In the genomic region with DNA sequence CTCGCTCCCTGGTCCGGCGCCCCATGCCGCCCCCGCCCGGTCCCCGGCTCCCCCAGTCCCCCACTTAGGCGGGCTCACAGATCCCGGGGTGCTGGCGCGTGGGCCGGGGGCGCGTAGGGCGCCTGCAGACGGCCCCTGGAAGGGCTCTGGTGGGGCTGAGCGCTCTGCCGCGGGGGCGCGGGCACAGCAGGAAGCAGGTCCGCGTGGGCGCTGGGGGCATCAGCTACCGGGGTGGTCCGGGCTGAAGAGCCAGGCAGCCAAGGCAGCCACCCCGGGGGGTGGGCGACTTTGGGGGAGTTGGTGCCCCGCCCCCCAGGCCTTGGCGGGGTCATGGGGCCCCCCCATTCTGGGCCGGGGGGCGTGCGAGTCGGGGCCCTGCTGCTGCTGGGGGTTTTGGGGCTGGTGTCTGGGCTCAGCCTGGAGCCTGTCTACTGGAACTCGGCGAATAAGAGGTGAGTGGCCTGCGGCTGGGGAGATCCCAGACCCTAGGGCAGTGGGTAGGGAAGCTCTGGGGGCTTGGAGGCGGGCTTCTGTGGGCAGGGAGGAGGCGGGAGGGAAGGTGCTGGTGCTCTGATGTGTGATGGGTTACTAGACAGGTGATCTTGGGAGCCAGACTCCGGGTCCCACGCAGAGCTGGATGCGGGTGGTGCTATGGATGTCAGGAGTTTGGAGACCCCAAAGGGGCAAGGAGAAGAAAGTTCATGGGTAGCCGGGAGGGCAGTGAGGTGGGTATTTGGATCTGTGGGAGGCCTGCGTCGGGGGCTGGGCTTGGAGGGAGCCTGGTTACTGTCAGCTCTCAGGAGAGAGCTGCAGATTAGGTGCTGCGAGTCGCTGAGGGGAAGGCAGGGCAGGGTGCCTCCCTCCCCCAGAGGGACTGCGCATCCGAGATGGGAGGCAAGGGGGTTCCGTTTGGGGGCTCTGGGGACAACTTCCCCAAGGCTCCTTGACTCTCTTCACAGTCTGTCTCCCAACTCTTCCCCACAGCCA, we compare ENCODE assay signal across 8 cellular contexts. TPM values are rescaled to one million over a fixed set of nuclear protein-coding genes. Genes with fewer than 3 reads are reported as not detected.
A peak's percentile ranks its signal among the peaks of the same experiment; 100 is the strongest.
DNase-seq lines count a peak whose midpoint lies in the region; ATAC-seq and TF ChIP-seq lines count a peak whose summit lies in the region.

No MANE protein-coding gene starts in this region.

- no TSS peak for BruUV-seq in OCI-LY7 (replicated peaks; lab: Mats Ljungman, UMichigan)

- ATAC-seq in left lung (no peak), thoracic aorta (ENCODE audit: insufficient number of reproducible peaks, low FRiP score, low read depth) (no peak), GM18517 (IDR thresholded peaks at IDR 0.05; ENCODE audit: unreplicated experiment) (no peak)

- H3K36me3 ChIP-seq in brain microvascular endothelial cell (replicated peaks) (no peaks in the 10 kb centered on the region), left lung (peaks cover 0 to 27% of the 10 kb centered on the region in 2 donors), thoracic aorta (peaks cover 5% of the 10 kb centered on the region), OCI-LY7 (ENCODE audit: insufficient read depth, low read length) (peaks cover 8% of the 10 kb centered on the region)

- TF ChIP-seq CTCF in brain microvascular endothelial cell (IDR thresholded peaks at IDR 0.05; ENCODE audit: low read depth, low read length, missing control alignments): no peak
- no peak for TF ChIP-seq CTCF in left lung (IDR thresholded peaks at IDR 0.05)
- TF ChIP-seq CTCF in thoracic aorta (IDR thresholded peaks at IDR 0.05): no peak
- TF ChIP-seq CTCF in OCI-LY7 (conservative IDR thresholded peaks at IDR 0.05; ENCODE audit: low read length): no peak

- H3K27ac Mint-ChIP-seq in activated CD4-positive, alpha-beta memory T cell treated with anti-CD3 and anti-CD28 coated beads for 36 hours: no peak overlapping the region
- no peak overlapping the region for H3K27ac Mint-ChIP-seq in activated CD4-positive, alpha-beta memory T cell treated with anti-CD3 and anti-CD28 coated beads, Interleukin-2, amount 10 ng/mL, durations not matched to agents 7 days and 5 days

- peak overlapping the region; percentile 10 for H3K4me3 Mint-ChIP-seq in activated CD4-positive, alpha-beta memory T cell treated with anti-CD3 and anti-CD28 coated beads for 36 hours
- H3K4me3 Mint-ChIP-seq in activated CD4-positive, alpha-beta memory T cell treated with anti-CD3 and anti-CD28 coated beads, Interleukin-2, amount 10 ng/mL, durations not matched to agents 7 days and 5 days: no peak overlapping the region

- DNase-seq in activated CD4-positive, alpha-beta memory T cell treated with anti-CD3 and anti-CD28 coated beads for 36 hours: no peak
- no peak for DNase-seq in activated CD4-positive, alpha-beta memory T cell treated with anti-CD3 and anti-CD28 coated beads, Interleukin-2, amount 10 ng/mL, durations not matched to agents 7 days and 5 days
- no peak for DNase-seq in brain microvascular endothelial cell
- no peak for DNase-seq in left lung
- DNase-seq in thoracic aorta (ENCODE audit: low spot score): no peak
- no peak for DNase-seq in kidney glomerular epithelial cell (lab: John Stamatoyannopoulos, UW)
- DNase-seq in OCI-LY7 (ENCODE audit: low spot score): no peak

- POLR2A ChIA-PET in activated CD4-positive, alpha-beta memory T cell treated with anti-CD3 and anti-CD28 coated beads for 36 hours (lab: Charles Lee): no interaction called here
- POLR2A ChIA-PET in activated CD4-positive, alpha-beta memory T cell treated with anti-CD3 and anti-CD28 coated beads, Interleukin-2, amount 10 ng/mL, durations not matched to agents 7 days and 5 days (lab: Charles Lee): interaction anchor here (5.1 kb wide), 1 partner anchor 18 kb away, joined by 32 read pairs; a partner anchor contains a TSS
- POLR2A ChIA-PET in OCI-LY7 (lab: Charles Lee): no interaction called here

- H3K9me2 ChIP-seq in OCI-LY7 (ENCODE audit: insufficient read depth, low read length): no peaks in the 10 kb centered on the region

- peaks cover 53% of the 10 kb centered on the region for H3K27me3 Mint-ChIP-seq in activated CD4-positive, alpha-beta memory T cell treated with anti-CD3 and anti-CD28 coated beads for 36 hours
- H3K27me3 Mint-ChIP-seq in activated CD4-positive, alpha-beta memory T cell treated with anti-CD3 and anti-CD28 coated beads, Interleukin-2, amount 10 ng/mL, durations not matched to agents 7 days and 5 days: peaks cover 35% of the 10 kb centered on the region

- H3K27ac ChIP-seq in brain microvascular endothelial cell: no peak overlapping the region
- H3K27ac ChIP-seq in left lung: no peak overlapping the region
- H3K27ac ChIP-seq in thoracic aorta: no peak overlapping the region
- H3K27ac ChIP-seq in OCI-LY7 (ENCODE audit: low read depth, low read length, poor library complexity, severe bottlenecking): no peak overlapping the region

- H3K4me1 ChIP-seq in left lung: peaks cover 5 to 18% of the 10 kb centered on the region in 2 donors
- H3K4me1 ChIP-seq in thoracic aorta (ENCODE audit: control insufficient read depth in 1 of 2, low read depth in 2 of 2): peaks cover 7 to 15% of the 10 kb centered on the region in 2 donors
- peaks cover 7% of the 10 kb centered on the region for H3K4me1 ChIP-seq in OCI-LY7 (ENCODE audit: insufficient read depth, low read length, poor library complexity, severe bottlenecking)

- H3K9me3 ChIP-seq in left lung (no peaks in the 10 kb centered on the region), thoracic aorta (no peaks in the 10 kb centered on the region), OCI-LY7 (ENCODE audit: low read length) (no peaks in the 10 kb centered on the region)

- H3K36me3 Mint-ChIP-seq in activated CD4-positive, alpha-beta memory T cell treated with anti-CD3 and anti-CD28 coated beads for 36 hours: peaks cover 25% of the 10 kb centered on the region
- H3K36me3 Mint-ChIP-seq in activated CD4-positive, alpha-beta memory T cell treated with anti-CD3 and anti-CD28 coated beads, Interleukin-2, amount 10 ng/mL, durations not matched to agents 7 days and 5 days (ENCODE audit: low read depth): peaks cover 9% of the 10 kb centered on the region

- in situ Hi-C loops in brain microvascular endothelial cell (cut with HindIII; ENCODE audit: low pct_ligation_motif_present, low sequenced_read_pairs): no loop called here

- H3K4me2 ChIP-seq in OCI-LY7 (ENCODE audit: low read length): no peak overlapping the region

- H3K27me3 ChIP-seq in brain microvascular endothelial cell (replicated peaks): peaks cover 25% of the 10 kb centered on the region
- peaks cover 19 to 66% of the 10 kb centered on the region in 2 donors for H3K27me3 ChIP-seq in left lung
- H3K27me3 ChIP-seq in thoracic aorta (replicated peaks; ENCODE audit: insufficient read depth): peaks cover 8% of the 10 kb centered on the region

- intact Hi-C loops in activated CD4-positive, alpha-beta memory T cell treated with anti-CD3 and anti-CD28 coated beads for 36 hours (cut with micrococcal nuclease): no loop called here
- intact Hi-C loops in left lung (cut with DNase I): no loop called here
- intact Hi-C loops in OCI-LY7 (cut with micrococcal nuclease; ENCODE audit: unreplicated experiment): no loop called here

- CTCF ChIA-PET in activated CD4-positive, alpha-beta memory T cell treated with anti-CD3 and anti-CD28 coated beads for 36 hours (lab: Charles Lee): no interaction called here
- CTCF ChIA-PET in activated CD4-positive, alpha-beta memory T cell treated with anti-CD3 and anti-CD28 coated beads, Interleukin-2, amount 10 ng/mL, durations not matched to agents 7 days and 5 days (lab: Charles Lee): interaction anchor here (1.9 kb wide), 1 partner anchor 18 kb away, joined by 7 read pairs; a partner anchor contains a TSS
- CTCF ChIA-PET in OCI-LY7 (lab: Charles Lee; ENCODE audit: unreplicated experiment): no interaction called here

- no peaks in the 10 kb centered on the region for H3K79me2 ChIP-seq in OCI-LY7 (ENCODE audit: insufficient read depth, low read depth, low read length)

- H2AFZ ChIP-seq in OCI-LY7 (ENCODE audit: low read length): no peak overlapping the region

- no peaks in the 10 kb centered on the region for H3K9me3 Mint-ChIP-seq in activated CD4-positive, alpha-beta memory T cell treated with anti-CD3 and anti-CD28 coated beads for 36 hours
- H3K9me3 Mint-ChIP-seq in activated CD4-positive, alpha-beta memory T cell treated with anti-CD3 and anti-CD28 coated beads, Interleukin-2, amount 10 ng/mL, durations not matched to agents 7 days and 5 days: no peaks in the 10 kb centered on the region

- H3K4me3 ChIP-seq in brain microvascular endothelial cell (ENCODE audit: low read depth, low read length) (peak overlapping the region; percentile 43), left lung (peak overlapping the region; percentile 19 to 25), thoracic aorta (peak overlapping the region; percentile 52), OCI-LY7 (ENCODE audit: low read depth, low read length, poor library complexity, severe bottlenecking) (no peak overlapping the region)

- H3K4me1 Mint-ChIP-seq in activated CD4-positive, alpha-beta memory T cell treated with anti-CD3 and anti-CD28 coated beads for 36 hours (ENCODE audit: low read depth): peaks cover 20% of the 10 kb centered on the region
- peaks cover 19% of the 10 kb centered on the region for H3K4me1 Mint-ChIP-seq in activated CD4-positive, alpha-beta memory T cell treated with anti-CD3 and anti-CD28 coated beads, Interleukin-2, amount 10 ng/mL, durations not matched to agents 7 days and 5 days

- no peaks in the 10 kb centered on the region; the same call in 1 of the 2 replicates for H4K20me1 ChIP-seq in OCI-LY7 (ENCODE audit: insufficient read depth, low read length)

RNA-seq across cellular contexts. Expression of a gene that starts 0.6 kb away (rescaled TPM):
- not detected for total RNA-seq in activated CD4-positive, alpha-beta memory T cell treated with anti-CD3 and anti-CD28 coated beads for 36 hours
- not detected for total RNA-seq in activated CD4-positive, alpha-beta memory T cell treated with anti-CD3 and anti-CD28 coated beads, Interleukin-2, amount 10 ng/mL, durations not matched to agents 7 days and 5 days
- total RNA-seq in left lung (1 to 10 TPM; 1.2 to 3.1 TPM), thoracic aorta (not detected), OCI-LY7 (2022) (0.11 and 0.15 TPM in 2 replicates)
- not detected in 2 replicates for total RNA-seq in OCI-LY7 (2014; rRNA removed; shearing (Covaris generic))

RNA-seq across cellular contexts. Expression of a gene that starts 12.0 kb away (rescaled TPM):
- total RNA-seq in activated CD4-positive, alpha-beta memory T cell treated with anti-CD3 and anti-CD28 coated beads for 36 hours: not detected
- not detected for total RNA-seq in activated CD4-positive, alpha-beta memory T cell treated with anti-CD3 and anti-CD28 coated beads, Interleukin-2, amount 10 ng/mL, durations not matched to agents 7 days and 5 days
- total RNA-seq in left lung (1 to 10 TPM in 1 of 2 donors, under 1 TPM in 1; 0.67 to 3.4 TPM), thoracic aorta (under 1 TPM in 1 of 2 donors, not detected in 1; under 0.01 TPM), OCI-LY7 (2022) (not detected in 2 replicates)
- 0.05 TPM in 1 of 2 replicates, not detected in the other for total RNA-seq in OCI-LY7 (2014; rRNA removed; shearing (Covaris generic))

RNA-seq across cellular contexts. Expression of a gene that starts 17.3 kb away (rescaled TPM):
- total RNA-seq in activated CD4-positive, alpha-beta memory T cell treated with anti-CD3 and anti-CD28 coated beads for 36 hours: 10 to 100 TPM; 20.2 to 23.3 TPM
- total RNA-seq in activated CD4-positive, alpha-beta memory T cell treated with anti-CD3 and anti-CD28 coated beads, Interleukin-2, amount 10 ng/mL, durations not matched to agents 7 days and 5 days: 10 to 100 TPM; 18.6 to 18.8 TPM
- 10 to 100 TPM in 1 of 2 donors, 1 to 10 TPM in 1; 9.4 to 10.6 TPM for total RNA-seq in left lung
- 1 to 10 TPM; 2.9 to 3.4 TPM for total RNA-seq in thoracic aorta
- 30.7 and 39.3 TPM in 2 replicates for total RNA-seq in OCI-LY7 (2014; rRNA removed; shearing (Covaris generic))
- total RNA-seq in OCI-LY7 (2022): 24.8 and 27.4 TPM in 2 replicates

RNA-seq across cellular contexts. Expression of a gene that starts 18.3 kb away (rescaled TPM):
- 100 to 1,000 TPM; 123 to 129 TPM for total RNA-seq in activated CD4-positive, alpha-beta memory T cell treated with anti-CD3 and anti-CD28 coated beads for 36 hours
- 100 to 1,000 TPM; 123 TPM for total RNA-seq in activated CD4-positive, alpha-beta memory T cell treated with anti-CD3 and anti-CD28 coated beads, Interleukin-2, amount 10 ng/mL, durations not matched to agents 7 days and 5 days
- total RNA-seq in left lung: 10 to 100 TPM; 50.9 to 54.3 TPM
- 10 to 100 TPM; 16.8 to 23.7 TPM for total RNA-seq in thoracic aorta
- total RNA-seq in OCI-LY7 (2014; rRNA removed; shearing (Covaris generic)): 52.9 and 69.2 TPM in 2 replicates
- 172 and 195 TPM in 2 replicates for total RNA-seq in OCI-LY7 (2022)

RNA-seq across cellular contexts. Expression of a gene that starts 54.8 kb away (rescaled TPM):
- under 1 TPM; 0.12 to 0.26 TPM for total RNA-seq in activated CD4-positive, alpha-beta memory T cell treated with anti-CD3 and anti-CD28 coated beads for 36 hours
- under 1 TPM; 0.25 to 0.50 TPM for total RNA-seq in activated CD4-positive, alpha-beta memory T cell treated with anti-CD3 and anti-CD28 coated beads, Interleukin-2, amount 10 ng/mL, durations not matched to agents 7 days and 5 days
- total RNA-seq in left lung (1 to 10 TPM in 1 of 2 donors, under 1 TPM in 1; 0.68 to 2.4 TPM), thoracic aorta (1 to 10 TPM; 1.1 to 1.4 TPM), OCI-LY7 (2022) (not detected in 2 replicates)
- not detected in 2 replicates for total RNA-seq in OCI-LY7 (2014; rRNA removed; shearing (Covaris generic))
